Comparison of ENCODE assay signal across 23 cellular contexts in the genomic region with DNA sequence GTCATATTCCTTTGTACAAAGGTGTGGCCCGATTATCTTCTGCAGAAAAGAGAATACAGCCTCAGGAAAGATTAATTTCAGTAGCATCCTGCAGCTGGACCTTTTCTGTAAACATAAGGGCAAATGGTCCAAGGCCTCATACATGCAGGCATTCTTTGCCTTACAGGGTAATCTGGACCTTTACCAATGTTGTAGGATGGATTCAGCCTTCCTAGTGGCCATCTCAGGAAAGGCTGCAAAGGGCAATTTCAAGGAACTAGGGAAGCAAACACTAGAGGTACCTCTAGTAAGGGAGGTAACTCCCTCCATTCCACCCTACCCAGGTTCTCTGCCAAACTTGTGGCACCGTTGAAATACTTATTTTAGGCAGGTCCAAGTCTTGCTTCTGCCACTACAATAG. TPM values are rescaled to one million over a fixed set of nuclear protein-coding genes. Genes with fewer than 3 reads are reported as not detected.
"Had no signal": no experiment of that assay in that cellular context is flagged by ENCODE, and none has a peak within 500 bp of the region (broad histone marks: within the 10 kb centered on the region; RNA-seq: fewer than 3 reads in every experiment).

No MANE protein-coding gene starts in this region.

- H3K36me3 ChIP-seq: prostate gland, right lobe of liver, spleen had no signal

- H3K4me3 Mint-ChIP-seq: activated CD8-positive, alpha-beta memory T cell treated with anti-CD3 and anti-CD28 coated beads, Interleukin-2, amount 10 ng/mL, durations not matched to agents 7 days and 5 days; activated naive CD4-positive, alpha-beta T cell treated with anti-CD3 and anti-CD28 coated beads, Interleukin-2, amount 50 U/mL, for 24 hours; activated T-cell treated with anti-CD3 and anti-CD28 coated beads, Interleukin-2, amount 50 U/mL, for 24 hours; immature natural killer cell; memory B cell; nephron; stimulated activated naive CD8-positive, alpha-beta T cell treated with anti-CD3 and anti-CD28 coated beads, Interleukin-15, Interleukin-2, amounts not matched to agents 100 ng/mL and 50 ng/mL, for 24 hours had no signal

- H3K27ac Mint-ChIP-seq: activated CD8-positive, alpha-beta memory T cell treated with anti-CD3 and anti-CD28 coated beads, Interleukin-2, amount 10 ng/mL, durations not matched to agents 7 days and 5 days; activated naive CD4-positive, alpha-beta T cell treated with anti-CD3 and anti-CD28 coated beads, Interleukin-2, amount 50 U/mL, for 24 hours; activated T-cell treated with anti-CD3 and anti-CD28 coated beads, Interleukin-2, amount 50 U/mL, for 24 hours; immature natural killer cell; memory B cell; nephron; stimulated activated naive CD8-positive, alpha-beta T cell treated with anti-CD3 and anti-CD28 coated beads, Interleukin-15, Interleukin-2, amounts not matched to agents 100 ng/mL and 50 ng/mL, for 24 hours had no signal

- ATAC-seq: activated CD4-positive, CD25-positive, alpha-beta regulatory T cell treated with anti-CD3 and anti-CD28 coated beads, Interleukin-2, amount 50 U/mL, for 24 hours; activated CD8-positive, alpha-beta memory T cell treated with anti-CD3 and anti-CD28 coated beads, Interleukin-2, amount 10 ng/mL, durations not matched to agents 7 days and 5 days; esophagus mucosa had no signal

- H3K4me1 ChIP-seq: prostate gland, spleen, testis had no signal

- H3K4me3 ChIP-seq: prostate gland, right lobe of liver, spleen, testis had no signal

- H3K9me3 Mint-ChIP-seq: activated naive CD4-positive, alpha-beta T cell treated with anti-CD3 and anti-CD28 coated beads, Interleukin-2, amount 50 U/mL, for 24 hours; activated T-cell treated with anti-CD3 and anti-CD28 coated beads, Interleukin-2, amount 50 U/mL, for 24 hours; nephron; stimulated activated naive CD8-positive, alpha-beta T cell treated with anti-CD3 and anti-CD28 coated beads, Interleukin-15, Interleukin-2, amounts not matched to agents 100 ng/mL and 50 ng/mL, for 24 hours had no signal

- H3K4me1 Mint-ChIP-seq: activated CD8-positive, alpha-beta memory T cell treated with anti-CD3 and anti-CD28 coated beads, Interleukin-2, amount 10 ng/mL, durations not matched to agents 7 days and 5 days; activated naive CD4-positive, alpha-beta T cell treated with anti-CD3 and anti-CD28 coated beads, Interleukin-2, amount 50 U/mL, for 24 hours; immature natural killer cell; memory B cell had no signal

- H3K27ac ChIP-seq: prostate gland, right lobe of liver, spleen, testis had no signal

- DNase-seq: activated CD4-positive, alpha-beta T cell treated with anti-CD3 and anti-CD28 coated beads, Interleukin-2, amount 50 U/mL, for 4 hours; activated CD8-positive, alpha-beta memory T cell treated with anti-CD3 and anti-CD28 coated beads, Interleukin-2, amount 10 ng/mL, durations not matched to agents 7 days and 5 days; activated effector memory CD4-positive, alpha-beta T cell treated with Interleukin-2 at 50 U/mL for 16 hours; activated T-cell treated with anti-CD3 and anti-CD28 coated beads, Interleukin-2, amount 50 U/mL, for 24 hours; amygdala; cerebellar nuclear complex; dermis blood vessel endothelial cell; immature natural killer cell; right lobe of liver; spleen; stimulated activated CD8-positive, alpha-beta memory T cell treated with anti-CD3 and anti-CD28 coated beads, Interleukin-4, amount 100 ng/mL, for 48 hours; testis had no signal

- H3K36me3 Mint-ChIP-seq: activated CD8-positive, alpha-beta memory T cell treated with anti-CD3 and anti-CD28 coated beads, Interleukin-2, amount 10 ng/mL, durations not matched to agents 7 days and 5 days; activated naive CD4-positive, alpha-beta T cell treated with anti-CD3 and anti-CD28 coated beads, Interleukin-2, amount 50 U/mL, for 24 hours; immature natural killer cell; memory B cell had no signal

- H3K27me3 Mint-ChIP-seq: activated CD8-positive, alpha-beta memory T cell treated with anti-CD3 and anti-CD28 coated beads, Interleukin-2, amount 10 ng/mL, durations not matched to agents 7 days and 5 days; activated naive CD4-positive, alpha-beta T cell treated with anti-CD3 and anti-CD28 coated beads, Interleukin-2, amount 50 U/mL, for 24 hours; activated T-cell treated with anti-CD3 and anti-CD28 coated beads, Interleukin-2, amount 50 U/mL, for 24 hours; memory B cell; stimulated activated naive CD8-positive, alpha-beta T cell treated with anti-CD3 and anti-CD28 coated beads, Interleukin-15, Interleukin-2, amounts not matched to agents 100 ng/mL and 50 ng/mL, for 24 hours had no signal

- H3K9me3 ChIP-seq: prostate gland, right lobe of liver, spleen, testis had no signal

- H3K27me3 ChIP-seq: right lobe of liver, spleen, testis had no signal

RNA-seq across cellular contexts. Expression of gene UGT2B28, which starts 43.0 kb away (rescaled TPM):
- total RNA-seq: activated CD8-positive, alpha-beta memory T cell treated with anti-CD3 and anti-CD28 coated beads, Interleukin-2, amount 10 ng/mL, durations not matched to agents 7 days and 5 days; dermis blood vessel endothelial cell; esophagus mucosa; fibroblast of villous mesenchyme; omental fat pad; prostate gland; right lobe of liver; spleen; T-helper 2 cell treated with Interferon-gamma antibody and Interleukin-4, amounts not matched to agents 100 ng/mL and 5 ng/mL, for 36 hours; testis; urinary bladder had no signal
- polyA plus RNA-seq: immature natural killer cell, spleen, urinary bladder had no signal
